In the genomic region with DNA sequence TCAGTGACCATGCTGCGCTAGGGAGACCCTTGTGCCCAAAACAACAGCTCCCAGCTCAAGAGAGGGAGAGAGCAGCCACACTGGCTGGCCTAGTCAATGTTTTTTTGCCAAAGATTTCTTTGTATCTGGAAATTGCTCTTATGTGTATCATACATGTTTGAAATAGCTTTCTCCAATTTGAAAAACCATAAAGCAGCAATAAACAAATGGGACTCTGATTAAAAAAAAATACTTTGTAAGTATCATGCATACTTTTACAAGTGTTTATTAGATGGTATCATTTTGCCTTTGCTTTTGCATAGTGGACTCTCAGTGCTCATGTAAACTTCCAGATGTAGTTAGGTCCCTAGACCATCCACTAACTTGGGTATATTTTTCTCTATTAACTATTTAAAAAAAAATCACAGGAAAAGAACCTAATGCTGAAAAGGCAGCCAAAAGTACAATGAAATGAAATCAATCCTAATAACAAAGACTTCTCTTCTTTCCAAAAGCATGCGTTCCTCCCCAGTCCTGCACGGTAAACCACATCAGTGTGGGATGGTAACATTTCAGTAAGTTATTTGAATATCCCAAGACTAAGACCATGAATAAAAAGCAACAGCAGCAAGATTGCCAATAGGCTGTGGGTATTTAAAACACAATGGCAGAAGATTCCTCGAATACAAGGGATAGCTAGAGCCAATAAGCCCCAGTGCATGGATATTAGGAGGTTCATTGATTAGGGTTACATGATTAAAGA, we compare ENCODE assay signal across 20 cellular contexts.
"Had no signal": no experiment of that assay in that cellular context is flagged by ENCODE, and none has a peak within 500 bp of the region (broad histone marks: within the 10 kb centered on the region; RNA-seq: fewer than 3 reads in every experiment).

No MANE protein-coding gene starts in this region.

- DNase-seq: activated CD4-positive, alpha-beta T cell treated with anti-CD3 and anti-CD28 coated beads, Interleukin-2, amount 10 ng/mL, durations not matched to agents 7 days and 5 days; activated CD8-positive, alpha-beta T cell treated with anti-CD3 and anti-CD28 coated beads, Interleukin-2, amount 10 ng/mL, durations not matched to agents 7 days and 5 days; activated naive CD4-positive, alpha-beta T cell treated with anti-CD3 and anti-CD28 coated beads, Interleukin-2, amount 50 U/mL, for 16 hours; activated T-cell treated with anti-CD3 and anti-CD28 coated beads, Interleukin-2, amount 50 U/mL, for 4 hours; dermis blood vessel endothelial cell; effector memory CD4-positive, alpha-beta T cell; esophagus squamous epithelium; nucleus accumbens; retina; stimulated activated CD4-positive, alpha-beta T cell treated with anti-CD3 and anti-CD28 coated beads, Interleukin-15, amount 100 ng/mL, for 24 hours; stimulated activated CD4-positive, alpha-beta T cell treated with anti-CD3 and anti-CD28 coated beads, Interleukin-2, amount 100 ng/mL, for 48 hours; stimulated activated naive CD8-positive, alpha-beta T cell treated with anti-CD3 and anti-CD28 coated beads, Interleukin-15, amount 100 ng/mL, for 72 hours; T1000; transverse colon had no signal

- ATAC-seq: activated CD8-positive, alpha-beta T cell treated with anti-CD3 and anti-CD28 coated beads, Interleukin-2, amount 10 ng/mL, durations not matched to agents 7 days and 5 days; activated T-cell treated with anti-CD3 and anti-CD28 coated beads, Interleukin-2, amount 50 U/mL, for 4 hours; natural killer cell treated with Interleukin-12 subunit alpha and Interleukin-12 subunit beta and Interleukin-15 and Interleukin-18, amount 100 ng/mL, for 72 hours; stimulated activated naive CD8-positive, alpha-beta T cell treated with anti-CD3 and anti-CD28 coated beads, Interleukin-15, amount 100 ng/mL, for 72 hours had no signal

- H3K9me3 ChIP-seq: ascending aorta, esophagus squamous epithelium, suprapubic skin, transverse colon had no signal

- H3K36me3 ChIP-seq: ascending aorta, esophagus squamous epithelium, suprapubic skin, transverse colon had no signal

- H3K27ac ChIP-seq: cardiac muscle cell, esophagus squamous epithelium, hepatocyte, suprapubic skin, transverse colon had no signal

- H3K9me3 Mint-ChIP-seq: activated CD4-positive, alpha-beta T cell treated with anti-CD3 and anti-CD28 coated beads, Interleukin-2, amount 10 ng/mL, durations not matched to agents 7 days and 5 days; activated T-cell treated with anti-CD3 and anti-CD28 coated beads, Interleukin-2, amount 50 U/mL, for 4 hours; natural killer cell treated with Interleukin-12 subunit alpha and Interleukin-12 subunit beta and Interleukin-15 and Interleukin-18, amount 100 ng/mL, for 72 hours; stimulated activated naive CD8-positive, alpha-beta T cell treated with anti-CD3 and anti-CD28 coated beads, Interleukin-15, amount 100 ng/mL, for 72 hours had no signal

- H3K27ac Mint-ChIP-seq: activated CD4-positive, alpha-beta T cell treated with anti-CD3 and anti-CD28 coated beads, Interleukin-2, amount 10 ng/mL, durations not matched to agents 7 days and 5 days; activated CD8-positive, alpha-beta T cell treated with anti-CD3 and anti-CD28 coated beads, Interleukin-2, amount 10 ng/mL, durations not matched to agents 7 days and 5 days; natural killer cell treated with Interleukin-12 subunit alpha and Interleukin-12 subunit beta and Interleukin-15 and Interleukin-18, amount 100 ng/mL, for 72 hours; stimulated activated naive CD8-positive, alpha-beta T cell treated with anti-CD3 and anti-CD28 coated beads, Interleukin-15, amount 100 ng/mL, for 72 hours had no signal

- H3K4me3 ChIP-seq: ascending aorta, cardiac muscle cell, esophagus squamous epithelium, hepatocyte, skin epidermis, suprapubic skin, transverse colon had no signal

- H3K79me2 ChIP-seq: hepatocyte had no signal

- H2AFZ ChIP-seq: hepatocyte had no signal

- H3K4me1 ChIP-seq: suprapubic skin, transverse colon had no signal

- H3K4me2 ChIP-seq: hepatocyte had no signal

- H3K27me3 ChIP-seq: ascending aorta, cardiac muscle cell, esophagus squamous epithelium, hepatocyte, suprapubic skin, transverse colon had no signal

- H3K36me3 Mint-ChIP-seq: natural killer cell treated with Interleukin-12 subunit alpha and Interleukin-12 subunit beta and Interleukin-15 and Interleukin-18, amount 100 ng/mL, for 72 hours had no signal

- H3K4me3 Mint-ChIP-seq: activated CD4-positive, alpha-beta T cell treated with anti-CD3 and anti-CD28 coated beads, Interleukin-2, amount 10 ng/mL, durations not matched to agents 7 days and 5 days; activated CD8-positive, alpha-beta T cell treated with anti-CD3 and anti-CD28 coated beads, Interleukin-2, amount 10 ng/mL, durations not matched to agents 7 days and 5 days; activated T-cell treated with anti-CD3 and anti-CD28 coated beads, Interleukin-2, amount 50 U/mL, for 4 hours; natural killer cell treated with Interleukin-12 subunit alpha and Interleukin-12 subunit beta and Interleukin-15 and Interleukin-18, amount 100 ng/mL, for 72 hours; stimulated activated naive CD8-positive, alpha-beta T cell treated with anti-CD3 and anti-CD28 coated beads, Interleukin-15, amount 100 ng/mL, for 72 hours had no signal

- H3K4me1 Mint-ChIP-seq: activated CD4-positive, alpha-beta T cell treated with anti-CD3 and anti-CD28 coated beads, Interleukin-2, amount 10 ng/mL, durations not matched to agents 7 days and 5 days; stimulated activated naive CD8-positive, alpha-beta T cell treated with anti-CD3 and anti-CD28 coated beads, Interleukin-15, amount 100 ng/mL, for 72 hours had no signal
